ENCODE assay signal across 1 cellular context in genomic region chr6:13873288-13874190, GRCh38.
TF ChIP-seq lines count a peak whose summit lies in the region.

No MANE protein-coding gene starts in this region.

TF ChIP-seq in HepG2, 621 proteins besides CTCF, POLR2A, EP300 and RAD21 (continued from another document and continues in another):
- TF ChIP-seq, protein P1, sequence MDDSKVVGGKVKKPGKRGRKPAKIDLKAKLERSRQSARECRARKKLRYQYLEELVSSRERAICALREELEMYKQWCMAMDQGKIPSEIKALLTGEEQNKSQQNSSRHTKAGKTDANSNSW (CRISPR knock-in tag; IDR thresholded peaks at IDR 0.05; ENCODE audit: borderline replicate concordance) = no peak; the same call in 1 of the 2 replicates
- TF ChIP-seq ZNF335 (CRISPR knock-in tag; IDR thresholded peaks at IDR 0.05) (no peak), ZKSCAN8 (CRISPR knock-in tag; IDR thresholded peaks at IDR 0.05; ENCODE audit: borderline replicate concordance) (peak; percentile 50; the same call in 1 of the 2 replicates), MAFK (conservative IDR thresholded peaks at IDR 0.05 in 1 of 2, IDR thresholded peaks at IDR 0.05 in 1 of 2; ENCODE audit: low read length in 2 of 2) (no peak), ARNTL (CRISPR knock-in tag; IDR thresholded peaks at IDR 0.05) (peak; percentile 57; the same call in 1 of the 2 replicates), ZBTB2 (CRISPR knock-in tag; IDR thresholded peaks at IDR 0.05; ENCODE audit: low read depth) (no peak), ZC3H4 (CRISPR knock-in tag; IDR thresholded peaks at IDR 0.05; ENCODE audit: borderline replicate concordance) (no peak), ZBTB26 (CRISPR knock-in tag; IDR thresholded peaks at IDR 0.05; ENCODE audit: borderline replicate concordance) (peak; percentile 75; the same call in 1 of the 2 replicates), CREB1 (IDR thresholded peaks at IDR 0.05) (no peak), CREB1 (CRISPR knock-in tag; IDR thresholded peaks at IDR 0.05) (no peak; the same call in 1 of the 2 replicates), ZNF496 (CRISPR knock-in tag; IDR thresholded peaks at IDR 0.05; ENCODE audit: insufficient replicate concordance) (no peak), FOXA3 (CRISPR knock-in tag; IDR thresholded peaks at IDR 0.05) (peak; percentile 52), ZNF598 (CRISPR knock-in tag; IDR thresholded peaks at IDR 0.05; ENCODE audit: borderline replicate concordance) (peak; percentile 87), EHMT2 (IDR thresholded peaks at IDR 0.05; ENCODE audit: borderline replicate concordance, low read depth, low read length) (no peak), ZFY (CRISPR knock-in tag; IDR thresholded peaks at IDR 0.05) (peak; percentile 87), ZNF431 (CRISPR knock-in tag; IDR thresholded peaks at IDR 0.05; ENCODE audit: borderline replicate concordance, low read depth) (peak; percentile 82), ZNF609 (CRISPR knock-in tag; IDR thresholded peaks at IDR 0.05; ENCODE audit: borderline replicate concordance) (peak; percentile 63), THAP9 (CRISPR knock-in tag; IDR thresholded peaks at IDR 0.05; ENCODE audit: borderline replicate concordance) (peak; percentile 90), ZNF10 (CRISPR knock-in tag; IDR thresholded peaks at IDR 0.05; ENCODE audit: borderline replicate concordance, low read depth) (no peak), RXRA (CRISPR knock-in tag; IDR thresholded peaks at IDR 0.05) (peak; percentile 89), CC2D1A (CRISPR knock-in tag; IDR thresholded peaks at IDR 0.05) (no peak), ZNF704 (CRISPR knock-in tag; IDR thresholded peaks at IDR 0.05; ENCODE audit: borderline replicate concordance) (peak; percentile 91; the same call in 1 of the 2 replicates), FOXM1 (CRISPR knock-in tag; IDR thresholded peaks at IDR 0.05) (peak; percentile 66; the same call in 1 of the 2 replicates), ATF7-NPFF (CRISPR knock-in tag; IDR thresholded peaks at IDR 0.05; ENCODE audit: low read depth) (peak; percentile 95), LBX2 (CRISPR knock-in tag; IDR thresholded peaks at IDR 0.05; ENCODE audit: borderline replicate concordance) (peak; percentile 97; the same call in 1 of the 2 replicates), HNF1A (IDR thresholded peaks at IDR 0.05; ENCODE audit: low read depth) (no peak), HNF1A (CRISPR knock-in tag; IDR thresholded peaks at IDR 0.05; ENCODE audit: borderline replicate concordance) (peak; percentile 62; the same call in 1 of the 2 replicates), SAP130 (CRISPR knock-in tag; IDR thresholded peaks at IDR 0.05; ENCODE audit: low read depth) (peak; percentile 51; the same call in 1 of the 2 replicates), POLR2G (IDR thresholded peaks at IDR 0.05; ENCODE audit: low read depth, low read length) (no peak), ZNF549 (CRISPR knock-in tag; IDR thresholded peaks at IDR 0.05) (no peak), SPEN (CRISPR knock-in tag; IDR thresholded peaks at IDR 0.05; ENCODE audit: low read depth) (peak; percentile 79; the same call in 1 of the 2 replicates), KDM1A (CRISPR knock-in tag; IDR thresholded peaks at IDR 0.05) (0 out of 2 replicates have a peak, but pooled peaks have one; percentile 28), HES4 (CRISPR knock-in tag; IDR thresholded peaks at IDR 0.05; ENCODE audit: borderline replicate concordance) (peak; percentile 99), ATRX (CRISPR knock-in tag; IDR thresholded peaks at IDR 0.05; ENCODE audit: borderline replicate concordance) (no peak), ZFP36L2 (CRISPR knock-in tag; IDR thresholded peaks at IDR 0.05) (0 out of 2 replicates have a peak, but pooled peaks have one; percentile 45), RCOR2 (CRISPR knock-in tag; IDR thresholded peaks at IDR 0.05) (no peak), PAX8 (CRISPR knock-in tag; IDR thresholded peaks at IDR 0.05; ENCODE audit: borderline replicate concordance) (peak; percentile 72; the same call in 1 of the 2 replicates), ZNF264 (CRISPR knock-in tag; IDR thresholded peaks at IDR 0.05) (peak; percentile 68; the same call in 1 of the 2 replicates), HNRNPK (IDR thresholded peaks at IDR 0.05; ENCODE audit: low read depth, low read length, poor library complexity, severe bottlenecking) (no peak)
- TF ChIP-seq, protein P2, sequence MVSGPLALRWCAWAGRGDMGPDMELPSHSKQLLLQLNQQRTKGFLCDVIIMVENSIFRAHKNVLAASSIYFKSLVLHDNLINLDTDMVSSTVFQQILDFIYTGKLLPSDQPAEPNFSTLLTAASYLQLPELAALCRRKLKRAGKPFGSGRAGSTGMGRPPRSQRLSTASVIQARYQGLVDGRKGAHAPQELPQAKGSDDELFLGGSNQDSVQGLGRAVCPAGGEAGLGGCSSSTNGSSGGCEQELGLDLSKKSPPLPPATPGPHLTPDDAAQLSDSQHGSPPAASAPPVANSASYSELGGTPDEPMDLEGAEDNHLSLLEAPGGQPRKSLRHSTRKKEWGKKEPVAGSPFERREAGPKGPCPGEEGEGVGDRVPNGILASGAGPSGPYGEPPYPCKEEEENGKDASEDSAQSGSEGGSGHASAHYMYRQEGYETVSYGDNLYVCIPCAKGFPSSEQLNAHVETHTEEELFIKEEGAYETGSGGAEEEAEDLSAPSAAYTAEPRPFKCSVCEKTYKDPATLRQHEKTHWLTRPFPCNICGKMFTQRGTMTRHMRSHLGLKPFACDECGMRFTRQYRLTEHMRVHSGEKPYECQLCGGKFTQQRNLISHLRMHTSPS (CRISPR knock-in tag; IDR thresholded peaks at IDR 0.05; ENCODE audit: low read depth) = no peak
- TF ChIP-seq, protein P3, sequence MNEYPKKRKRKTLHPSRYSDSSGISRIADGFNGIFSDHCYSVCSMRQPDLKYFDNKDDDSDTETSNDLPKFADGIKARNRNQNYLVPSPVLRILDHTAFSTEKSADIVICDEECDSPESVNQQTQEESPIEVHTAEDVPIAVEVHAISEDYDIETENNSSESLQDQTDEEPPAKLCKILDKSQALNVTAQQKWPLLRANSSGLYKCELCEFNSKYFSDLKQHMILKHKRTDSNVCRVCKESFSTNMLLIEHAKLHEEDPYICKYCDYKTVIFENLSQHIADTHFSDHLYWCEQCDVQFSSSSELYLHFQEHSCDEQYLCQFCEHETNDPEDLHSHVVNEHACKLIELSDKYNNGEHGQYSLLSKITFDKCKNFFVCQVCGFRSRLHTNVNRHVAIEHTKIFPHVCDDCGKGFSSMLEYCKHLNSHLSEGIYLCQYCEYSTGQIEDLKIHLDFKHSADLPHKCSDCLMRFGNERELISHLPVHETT (CRISPR knock-in tag; conservative IDR thresholded peaks at IDR 0.05) = peak; percentile 85; the same call in 1 of the 2 replicates
